In the genomic region with DNA sequence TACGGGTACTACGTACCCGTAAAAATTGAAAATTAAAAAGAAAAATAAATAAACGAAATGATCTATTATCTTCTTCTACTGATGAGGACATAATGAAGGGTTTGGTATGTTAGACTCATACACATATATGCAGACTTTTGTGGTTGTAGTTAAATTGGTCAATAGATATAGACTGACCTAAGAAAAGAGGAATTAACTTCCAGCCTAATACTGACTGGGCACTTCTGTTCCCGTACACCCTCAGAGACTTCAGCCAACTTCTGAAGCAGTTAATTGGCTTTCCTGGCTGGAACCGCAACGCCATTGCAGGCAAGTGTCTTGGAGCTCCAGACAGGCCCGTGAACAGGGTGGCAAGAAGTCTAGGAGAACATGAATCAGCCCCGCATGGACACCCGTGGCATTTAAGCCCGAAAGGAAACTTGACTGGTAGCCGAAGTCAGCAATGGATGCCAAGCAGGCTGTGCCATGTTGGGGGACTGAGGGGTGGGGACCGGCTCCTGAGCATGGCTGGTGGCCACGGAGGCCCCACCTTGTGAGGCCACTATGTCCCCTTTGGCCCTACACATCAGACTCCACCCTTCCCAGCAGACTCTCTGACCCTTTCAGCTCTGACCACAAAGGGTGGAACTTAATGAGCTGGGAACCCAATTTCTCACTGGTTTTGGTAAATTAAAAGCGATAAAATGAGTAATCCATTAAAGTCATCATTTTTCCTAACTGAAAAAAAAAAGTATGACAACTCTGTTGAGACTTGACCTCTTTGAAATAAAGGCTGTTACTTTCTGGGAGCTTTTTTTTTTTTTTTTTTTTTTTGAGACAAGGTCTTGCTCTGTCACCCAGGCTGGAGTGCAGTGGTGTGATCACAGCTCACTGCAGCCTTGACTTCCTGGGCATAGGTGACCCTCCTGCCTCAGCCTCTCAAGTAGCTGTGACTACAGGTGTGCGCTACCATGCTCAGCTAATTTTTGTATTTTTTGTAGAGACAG, we compare ENCODE assay signal across 15 cellular contexts. TPM values are rescaled to one million over a fixed set of nuclear protein-coding genes. Genes with fewer than 3 reads are reported as not detected.
DNase-seq lines count a peak whose midpoint lies in the region; TF ChIP-seq lines count a peak whose summit lies in the region.
"Had no signal": no experiment of that assay in that cellular context is flagged by ENCODE, and none has a peak within 500 bp of the region (broad histone marks: within the 10 kb centered on the region; RNA-seq: fewer than 3 reads in every experiment).

No MANE protein-coding gene starts in this region.

- peaks cover 5% of the 10 kb centered on the region for H3K36me3 Mint-ChIP-seq in activated CD4-positive, alpha-beta memory T cell treated with anti-CD3 and anti-CD28 coated beads for 36 hours
- peaks cover 25% of the 10 kb centered on the region for H3K36me3 Mint-ChIP-seq in activated CD4-positive, alpha-beta memory T cell treated with anti-CD3 and anti-CD28 coated beads, Interleukin-2, amount 10 ng/mL, durations not matched to agents 7 days and 5 days (ENCODE audit: low read depth)
- H3K36me3 Mint-ChIP-seq: type B pancreatic cell had no signal

- peaks cover 28% of the 10 kb centered on the region for H3K4me1 ChIP-seq in suprapubic skin
- H3K4me1 ChIP-seq: colonic mucosa, esophagus muscularis mucosa had no signal

- intact Hi-C loops in activated CD4-positive, alpha-beta memory T cell treated with anti-CD3 and anti-CD28 coated beads for 36 hours (cut with micrococcal nuclease): no loop called here

- CTCF ChIA-PET in activated CD4-positive, alpha-beta memory T cell treated with anti-CD3 and anti-CD28 coated beads for 36 hours (lab: Charles Lee): interaction anchor here (1.2 kb wide), 1 partner anchor 10 kb away, joined by 3 read pairs; no protein-coding TSS in a partner anchor
- CTCF ChIA-PET in activated CD4-positive, alpha-beta memory T cell treated with anti-CD3 and anti-CD28 coated beads, Interleukin-2, amount 10 ng/mL, durations not matched to agents 7 days and 5 days (lab: Charles Lee): interaction anchor here (0.6 to 1.2 kb wide), 3 partner anchors 11 to 66 kb away, joined by 3 to 4 read pairs (median 3); no protein-coding TSS in a partner anchor

- no peaks in the 10 kb centered on the region for H3K36me3 ChIP-seq in suprapubic skin
- H3K36me3 ChIP-seq: colonic mucosa, esophagus muscularis mucosa, WERI-Rb-1 had no signal

- no peaks in the 10 kb centered on the region for H3K9me3 ChIP-seq in suprapubic skin
- H3K9me3 ChIP-seq: colonic mucosa, esophagus muscularis mucosa, SK-N-SH had no signal

- H3K4me3 Mint-ChIP-seq in activated CD4-positive, alpha-beta memory T cell treated with anti-CD3 and anti-CD28 coated beads for 36 hours: no peak overlapping the region
- H3K4me3 Mint-ChIP-seq in activated CD4-positive, alpha-beta memory T cell treated with anti-CD3 and anti-CD28 coated beads, Interleukin-2, amount 10 ng/mL, durations not matched to agents 7 days and 5 days: no peak overlapping the region
- H3K4me3 Mint-ChIP-seq: type B pancreatic cell had no signal

- DNase-seq in activated CD4-positive, alpha-beta memory T cell treated with anti-CD3 and anti-CD28 coated beads for 36 hours: no peak
- DNase-seq in activated CD4-positive, alpha-beta memory T cell treated with anti-CD3 and anti-CD28 coated beads, Interleukin-2, amount 10 ng/mL, durations not matched to agents 7 days and 5 days: no peak
- DNase-seq in NOMO-1 treated with DMSO at 0.1 percent for 48 hours (lab: John Stamatoyannopoulos, UW; ENCODE audit: unreplicated experiment) (peak; percentile 80), fibroblast of gingiva (ENCODE audit: low read depth) (peak; percentile 29), suprapubic skin (ENCODE audit: low spot score in 2 of 2) (no peak), T-helper 9 cell (no peak), GM13977 (ENCODE audit: low spot score) (no peak), cortex of kidney (lab: John Stamatoyannopoulos, UW) (no peak)
- DNase-seq: amygdala, colonic mucosa, NCI-H1105, SK-N-SH, WERI-Rb-1 had no signal

- H3K27me3 Mint-ChIP-seq in activated CD4-positive, alpha-beta memory T cell treated with anti-CD3 and anti-CD28 coated beads for 36 hours: no peaks in the 10 kb centered on the region
- no peaks in the 10 kb centered on the region for H3K27me3 Mint-ChIP-seq in activated CD4-positive, alpha-beta memory T cell treated with anti-CD3 and anti-CD28 coated beads, Interleukin-2, amount 10 ng/mL, durations not matched to agents 7 days and 5 days

- H3K27me3 ChIP-seq in suprapubic skin: no peaks in the 10 kb centered on the region
- H3K27me3 ChIP-seq: colonic mucosa, esophagus muscularis mucosa had no signal

- no peak for TF ChIP-seq EP300 in suprapubic skin (IDR thresholded peaks at IDR 0.05)

- peak overlapping the region; percentile 82 for H3K27ac ChIP-seq in suprapubic skin
- H3K27ac ChIP-seq: colonic mucosa, esophagus muscularis mucosa, WERI-Rb-1 had no signal

- no peak for TF ChIP-seq POLR2A in suprapubic skin (IDR thresholded peaks at IDR 0.05)

- POLR2A ChIA-PET in activated CD4-positive, alpha-beta memory T cell treated with anti-CD3 and anti-CD28 coated beads for 36 hours (lab: Charles Lee): interaction anchor here (0.6 to 1.3 kb wide), 8 partner anchors 11 to 108 kb away, joined by 3 to 7 read pairs (median 4); no protein-coding TSS in a partner anchor
- POLR2A ChIA-PET in activated CD4-positive, alpha-beta memory T cell treated with anti-CD3 and anti-CD28 coated beads, Interleukin-2, amount 10 ng/mL, durations not matched to agents 7 days and 5 days (lab: Charles Lee): interaction anchor here (0.8 to 1.8 kb wide), 5 partner anchors 12 to 107 kb away, joined by 3 to 6 read pairs (median 4); no protein-coding TSS in a partner anchor

- peak overlapping the region; percentile 81 for H3K27ac Mint-ChIP-seq in activated CD4-positive, alpha-beta memory T cell treated with anti-CD3 and anti-CD28 coated beads for 36 hours
- H3K27ac Mint-ChIP-seq in activated CD4-positive, alpha-beta memory T cell treated with anti-CD3 and anti-CD28 coated beads, Interleukin-2, amount 10 ng/mL, durations not matched to agents 7 days and 5 days: no peak overlapping the region
- H3K27ac Mint-ChIP-seq: type B pancreatic cell had no signal

- 84% methylated on average over 13 of the region's 16 CpGs for WGBS in suprapubic skin

- TF ChIP-seq CTCF in suprapubic skin (IDR thresholded peaks at IDR 0.05): no peak
- TF ChIP-seq CTCF in GM13977 (IDR thresholded peaks at IDR 0.05; ENCODE audit: extremely low read depth, insufficient read depth, missing control alignments): no peak

- in situ Hi-C loops in GM13977 (cut with MboI; ENCODE audit: low pct_unique_long_range_greater_than_20kb, low sequenced_read_pairs, unreplicated experiment): no loop called here

- peaks cover 72% of the 10 kb centered on the region for H3K4me1 Mint-ChIP-seq in activated CD4-positive, alpha-beta memory T cell treated with anti-CD3 and anti-CD28 coated beads for 36 hours (ENCODE audit: low read depth)
- peaks cover 55% of the 10 kb centered on the region for H3K4me1 Mint-ChIP-seq in activated CD4-positive, alpha-beta memory T cell treated with anti-CD3 and anti-CD28 coated beads, Interleukin-2, amount 10 ng/mL, durations not matched to agents 7 days and 5 days

- no peak overlapping the region for H3K4me3 ChIP-seq in suprapubic skin
- H3K4me3 ChIP-seq: colonic mucosa, esophagus muscularis mucosa had no signal

- no peaks in the 10 kb centered on the region for H3K9me3 Mint-ChIP-seq in activated CD4-positive, alpha-beta memory T cell treated with anti-CD3 and anti-CD28 coated beads for 36 hours
- H3K9me3 Mint-ChIP-seq in activated CD4-positive, alpha-beta memory T cell treated with anti-CD3 and anti-CD28 coated beads, Interleukin-2, amount 10 ng/mL, durations not matched to agents 7 days and 5 days: no peaks in the 10 kb centered on the region
- H3K9me3 Mint-ChIP-seq: type B pancreatic cell had no signal

RNA-seq across cellular contexts. Expression of a gene that starts 54.2 kb away (rescaled TPM):
- 10 to 100 TPM; 50.6 to 55.8 TPM for total RNA-seq in activated CD4-positive, alpha-beta memory T cell treated with anti-CD3 and anti-CD28 coated beads for 36 hours
- total RNA-seq in activated CD4-positive, alpha-beta memory T cell treated with anti-CD3 and anti-CD28 coated beads, Interleukin-2, amount 10 ng/mL, durations not matched to agents 7 days and 5 days: 10 to 100 TPM; 53.0 to 56.3 TPM
- total RNA-seq in suprapubic skin: 10 to 100 TPM; 15.4 to 26.7 (median 20.5) TPM

Comparison
In these comparisons a context has a peak if more than half of its experiments do, and no peak if none do; other contexts are left out.
1. DNase-seq: peak in NOMO-1 treated with DMSO at 0.1 percent for 48 hours (single experiment) and fibroblast of gingiva (single experiment); none in activated CD4-positive, alpha-beta memory T cell treated with anti-CD3 and anti-CD28 coated beads for 36 hours (single experiment), activated CD4-positive, alpha-beta memory T cell treated with anti-CD3 and anti-CD28 coated beads, Interleukin-2, amount 10 ng/mL, durations not matched to agents 7 days and 5 days (single experiment), suprapubic skin (0 of 2), T-helper 9 cell (single experiment), GM13977 (single experiment) and cortex of kidney (single experiment).